Comparison of ENCODE assay signal across 8 cellular contexts in the genomic region with DNA sequence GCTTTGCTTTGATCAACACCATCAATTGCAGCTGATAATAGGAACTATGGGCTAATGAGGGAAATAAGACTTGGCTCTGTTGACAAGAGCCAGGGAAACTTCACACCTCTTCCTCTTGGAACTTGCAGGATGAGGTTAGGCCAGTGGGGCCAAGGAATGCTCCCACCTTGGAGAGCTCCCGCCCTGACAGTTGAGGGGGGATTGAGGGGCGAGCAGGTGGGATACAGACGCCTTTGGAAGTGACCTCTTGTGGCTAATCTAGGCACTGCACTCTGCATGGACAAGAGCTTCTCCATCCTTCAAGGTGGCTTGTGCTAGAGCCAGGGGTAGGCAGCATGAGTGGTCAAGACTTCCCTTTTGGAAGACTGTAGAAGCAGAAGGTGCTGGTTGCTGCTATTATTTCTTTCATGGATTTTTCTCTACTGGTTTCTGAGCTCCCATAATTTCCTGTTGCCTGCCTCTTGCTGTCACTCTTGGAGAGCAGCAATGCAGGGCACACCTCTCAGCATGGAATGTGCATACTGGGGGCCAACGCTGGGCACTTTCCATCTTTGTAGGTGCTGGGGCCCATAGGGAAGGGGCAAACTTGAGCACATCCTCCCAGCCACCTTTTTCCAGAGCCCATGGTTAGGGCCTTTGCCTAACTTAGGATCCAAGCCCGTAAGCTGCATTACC. TPM values are rescaled to one million over a fixed set of nuclear protein-coding genes. Genes with fewer than 3 reads are reported as not detected.
DNase-seq lines count a peak whose midpoint lies in the region; ATAC-seq, FAIRE-seq and TF ChIP-seq lines count a peak whose summit lies in the region.

No MANE protein-coding gene starts in this region.

- 33% methylated on average over 5 of the region's 5 CpGs for WGBS in suprapubic skin

- intact Hi-C loops in Calu3 (cut with micrococcal nuclease; ENCODE audit: unreplicated experiment): no loop called here

- ATAC-seq in memory B cell (ENCODE audit: low read depth): no peak
- ATAC-seq in GM19351 (IDR thresholded peaks at IDR 0.05; ENCODE audit: unreplicated experiment): no peak
- no peak for ATAC-seq in GM21367 (IDR thresholded peaks at IDR 0.05; ENCODE audit: unreplicated experiment)

- FAIRE-seq in bronchial epithelial cell (lab: Jason Lieb, UNC): no peak

- CTCF ChIA-PET in Calu3 (lab: Charles Lee): interaction anchor here (0.6 to 1.6 kb wide), 10 partner anchors 12 to 309 kb away, joined by 3 to 16 read pairs (median 3); partner anchors contain the start of gene TLCD1
- CTCF ChIA-PET in HEK293 (lab: Yijun Ruan, JAX): interaction anchor here (0.5 to 18.9 kb wide), 52 partner anchors 10 to 1437 kb away, joined by 3 to 680 read pairs (median 4); partner anchors contain the start of genes DHRS13, FLOT2, NEK8 and SEZ6

- H3K27me3 Mint-ChIP-seq in Calu3 (ENCODE audit: unreplicated experiment) (no peaks in the 10 kb centered on the region), memory B cell (no peaks in the 10 kb centered on the region)
- H3K27me3 Mint-ChIP-seq in T-helper 2 cell treated with Interferon-gamma antibody and Interleukin-4, amounts not matched to agents 5 μg/mL and 100 μg/mL, for 36 hours (ENCODE audit: low read depth): no peaks in the 10 kb centered on the region

- POLR2A ChIA-PET in HEK293 (lab: Yijun Ruan, JAX): interaction anchor here (0.8 to 3.4 kb wide), 5 partner anchors 9 to 234 kb away, joined by 3 to 76 read pairs (median 4); partner anchors contain the start of genes NEK8, RPL23A and TLCD1

- H3K27ac Mint-ChIP-seq in Calu3 (ENCODE audit: unreplicated experiment) (no peak overlapping the region), memory B cell (no peak overlapping the region)
- H3K27ac Mint-ChIP-seq in T-helper 2 cell treated with Interferon-gamma antibody and Interleukin-4, amounts not matched to agents 5 μg/mL and 100 μg/mL, for 36 hours: no peak overlapping the region

- H3K4me1 ChIP-seq in HEK293 (ENCODE audit: control insufficient read depth, insufficient read depth, low read length): no peaks in the 10 kb centered on the region
- H3K4me1 ChIP-seq in suprapubic skin: peaks cover 10% of the 10 kb centered on the region

- no peak overlapping the region for H3K4me3 ChIP-seq in HEK293 (ENCODE audit: low read depth, low read length)
- no peak overlapping the region for H3K4me3 ChIP-seq in bronchial epithelial cell (ENCODE audit: low read depth, low read length)
- no peak overlapping the region for H3K4me3 ChIP-seq in suprapubic skin

- peaks cover 0 to 2% of the 10 kb centered on the region in 2 experiments; a peak in 1 of 3 replicates for H3K36me3 ChIP-seq in HEK293 (ENCODE audit: control insufficient read depth in 2 of 2, insufficient read depth in 1 of 2, low read length in 2 of 2)
- no peaks in the 10 kb centered on the region for H3K36me3 ChIP-seq in bronchial epithelial cell (ENCODE audit: control insufficient read depth, insufficient read depth, low read length)
- H3K36me3 ChIP-seq in suprapubic skin: no peaks in the 10 kb centered on the region

- peaks cover 24% of the 10 kb centered on the region for H3K36me3 Mint-ChIP-seq in Calu3 (ENCODE audit: insufficient read depth, unreplicated experiment)
- H3K36me3 Mint-ChIP-seq in T-helper 2 cell treated with Interferon-gamma antibody and Interleukin-4, amounts not matched to agents 5 μg/mL and 100 μg/mL, for 36 hours (ENCODE audit: low read depth): peaks cover 11% of the 10 kb centered on the region
- no peaks in the 10 kb centered on the region for H3K36me3 Mint-ChIP-seq in memory B cell

- TF ChIP-seq EP300 in suprapubic skin (IDR thresholded peaks at IDR 0.05): no peak

- H3K27me3 ChIP-seq in bronchial epithelial cell (ENCODE audit: control insufficient read depth, insufficient read depth, low read length): no peaks in the 10 kb centered on the region
- no peaks in the 10 kb centered on the region for H3K27me3 ChIP-seq in suprapubic skin

- no peak overlapping the region for H3K27ac ChIP-seq in HEK293 (ENCODE audit: extremely low read depth, low read depth, low read length)
- H3K27ac ChIP-seq in suprapubic skin: no peak overlapping the region

- H3K4me3 Mint-ChIP-seq in Calu3 (ENCODE audit: low read depth, unreplicated experiment) (no peak overlapping the region), memory B cell (peak overlapping the region; percentile 21)
- H3K4me3 Mint-ChIP-seq in T-helper 2 cell treated with Interferon-gamma antibody and Interleukin-4, amounts not matched to agents 5 μg/mL and 100 μg/mL, for 36 hours: peak overlapping the region; percentile 35

- H3K9me3 Mint-ChIP-seq in Calu3 (ENCODE audit: low read depth, unreplicated experiment) (no peaks in the 10 kb centered on the region), memory B cell (no peaks in the 10 kb centered on the region)
- no peaks in the 10 kb centered on the region for H3K9me3 Mint-ChIP-seq in T-helper 2 cell treated with Interferon-gamma antibody and Interleukin-4, amounts not matched to agents 5 μg/mL and 100 μg/mL, for 36 hours

- no peak for TF ChIP-seq POLR2A in suprapubic skin (IDR thresholded peaks at IDR 0.05)

- TF ChIP-seq CTCF in Calu3 (IDR thresholded peaks at IDR 0.05; ENCODE audit: unreplicated experiment) (peak; percentile 90), HEK293 (tag by site-specific recombination; IDR thresholded peaks at IDR 0.05) (peak; percentile 59; the same call in 1 of the 2 replicates), bronchial epithelial cell (IDR thresholded peaks at IDR 0.05; ENCODE audit: insufficient read depth, low read length, severe bottlenecking) (peak; percentile 94), suprapubic skin (IDR thresholded peaks at IDR 0.05) (peak; percentile 29 to 83)

- DNase-seq in Calu3 (peak; percentile 56), bronchial epithelial cell (ENCODE audit: low read depth) (peak; percentile 44), memory B cell (ENCODE audit: low spot score in 2 of 2) (peak; percentile 44 to 58), suprapubic skin (ENCODE audit: low spot score in 2 of 2) (no peak)
- DNase-seq in T-helper 2 cell treated with Interferon-gamma antibody and Interleukin-4, amounts not matched to agents 5 μg/mL and 100 μg/mL, for 36 hours (ENCODE audit: low spot score): peak; percentile 35

- no peaks in the 10 kb centered on the region for H3K9me3 ChIP-seq in HEK293 (ENCODE audit: control insufficient read depth, insufficient read depth, low read depth, low read length)
- no peaks in the 10 kb centered on the region for H3K9me3 ChIP-seq in suprapubic skin

- no TSS peak for BruUV-seq in Calu3 (replicated peaks; lab: Mats Ljungman, UMichigan)

- no peaks in the 10 kb centered on the region for H3K4me1 Mint-ChIP-seq in Calu3 (ENCODE audit: low read depth, unreplicated experiment)
- H3K4me1 Mint-ChIP-seq in T-helper 2 cell treated with Interferon-gamma antibody and Interleukin-4, amounts not matched to agents 5 μg/mL and 100 μg/mL, for 36 hours (ENCODE audit: low read depth): peaks cover 7% of the 10 kb centered on the region
- peaks cover 4% of the 10 kb centered on the region for H3K4me1 Mint-ChIP-seq in memory B cell

TF ChIP-seq in HEK293, 187 proteins besides CTCF, POLR2A, EP300 and RAD21 (continues in another document):
- TF ChIP-seq ZNF670 (tag by site-specific recombination; IDR thresholded peaks at IDR 0.05; ENCODE audit: low read depth) (no peak), ZEB2 (tag by site-specific recombination; IDR thresholded peaks at IDR 0.05) (0 out of 2 replicates have a peak, but pooled peaks have one; percentile 27), IKZF3 (tag by site-specific recombination; IDR thresholded peaks at IDR 0.05) (peak; percentile 48), REPIN1 (tag by site-specific recombination; IDR thresholded peaks at IDR 0.05; ENCODE audit: low read depth) (no peak), SP3 (tag by site-specific recombination; IDR thresholded peaks at IDR 0.05) (no peak), ZNF629 (tag by site-specific recombination; IDR thresholded peaks at IDR 0.05) (0 out of 2 replicates have a peak, but pooled peaks have one; percentile 29), ZNF350 (tag by site-specific recombination; IDR thresholded peaks at IDR 0.05) (no peak), ZNF2 (tag by site-specific recombination; IDR thresholded peaks at IDR 0.05) (peak; percentile 99), ZNF10 (tag by site-specific recombination; IDR thresholded peaks at IDR 0.05) (no peak), ZNF423 (tag by site-specific recombination; IDR thresholded peaks at IDR 0.05) (no peak), ZFP3 (tag by site-specific recombination; IDR thresholded peaks at IDR 0.05; ENCODE audit: low read depth) (no peak), ZNF214 (tag by site-specific recombination; IDR thresholded peaks at IDR 0.05; ENCODE audit: borderline replicate concordance) (no peak), ZBTB17 (tag by site-specific recombination; IDR thresholded peaks at IDR 0.05) (no peak), KLF10 (tag by site-specific recombination; IDR thresholded peaks at IDR 0.05) (no peak), MYNN (tag by site-specific recombination; IDR thresholded peaks at IDR 0.05; ENCODE audit: borderline replicate concordance) (no peak)
- TF ChIP-seq, protein P1, sequence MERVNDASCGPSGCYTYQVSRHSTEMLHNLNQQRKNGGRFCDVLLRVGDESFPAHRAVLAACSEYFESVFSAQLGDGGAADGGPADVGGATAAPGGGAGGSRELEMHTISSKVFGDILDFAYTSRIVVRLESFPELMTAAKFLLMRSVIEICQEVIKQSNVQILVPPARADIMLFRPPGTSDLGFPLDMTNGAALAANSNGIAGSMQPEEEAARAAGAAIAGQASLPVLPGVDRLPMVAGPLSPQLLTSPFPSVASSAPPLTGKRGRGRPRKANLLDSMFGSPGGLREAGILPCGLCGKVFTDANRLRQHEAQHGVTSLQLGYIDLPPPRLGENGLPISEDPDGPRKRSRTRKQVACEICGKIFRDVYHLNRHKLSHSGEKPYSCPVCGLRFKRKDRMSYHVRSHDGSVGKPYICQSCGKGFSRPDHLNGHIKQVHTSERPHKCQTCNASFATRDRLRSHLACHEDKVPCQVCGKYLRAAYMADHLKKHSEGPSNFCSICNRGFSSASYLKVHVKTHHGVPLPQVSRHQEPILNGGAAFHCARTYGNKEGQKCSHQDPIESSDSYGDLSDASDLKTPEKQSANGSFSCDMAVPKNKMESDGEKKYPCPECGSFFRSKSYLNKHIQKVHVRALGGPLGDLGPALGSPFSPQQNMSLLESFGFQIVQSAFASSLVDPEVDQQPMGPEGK (tag by site-specific recombination; IDR thresholded peaks at IDR 0.05): peak; percentile 35; the same call in 1 of the 2 replicates

RNA-seq across cellular contexts. Expression of gene PHF12, which starts 2.3 kb away (rescaled TPM):
- 54.0 and 57.6 TPM in 2 replicates for total RNA-seq in Calu3 (2022)
- 5.4 and 7.1 TPM in 2 replicates for total RNA-seq in bronchial epithelial cell
- 10 to 100 TPM; 24.4 to 80.9 (median 35.4) TPM for total RNA-seq in suprapubic skin

RNA-seq across cellular contexts. Expression of gene DHRS13, which starts 50.7 kb away (rescaled TPM):
- total RNA-seq in Calu3 (2022) (19.2 and 23.2 TPM in 2 replicates), bronchial epithelial cell (2.9 and 11.3 TPM in 2 replicates), suprapubic skin (10 to 100 TPM; 15.1 to 26.8 (median 20.2) TPM)

RNA-seq across cellular contexts. Expression of gene SEZ6, which starts 52.3 kb away (rescaled TPM):
- not detected in 2 replicates for total RNA-seq in Calu3 (2022)
- total RNA-seq in bronchial epithelial cell: not detected in 2 replicates
- not detected for total RNA-seq in suprapubic skin

RNA-seq across cellular contexts. Expression of gene FLOT2, which starts 56.0 kb away (rescaled TPM):
- total RNA-seq in Calu3 (2022): 152 and 155 TPM in 2 replicates
- total RNA-seq in bronchial epithelial cell: 24.5 TPM in 2 replicates
- 10 to 100 TPM; 41.7 to 57.5 (median 52.3) TPM for total RNA-seq in suprapubic skin

Comparison
In these comparisons a context has a peak if more than half of its experiments do, and no peak if none do; other contexts are left out.
1. DNase-seq: peak in Calu3 (single experiment), T-helper 2 cell treated with Interferon-gamma antibody and Interleukin-4, amounts not matched to agents 5 μg/mL and 100 μg/mL, for 36 hours (single experiment), bronchial epithelial cell (single experiment) and memory B cell (2 of 2); none in suprapubic skin (0 of 2).
2. Peak in every context shown above with its lines, with median percentiles within 50 percentile points of each other: CTCF ChIP-seq.